In the genomic region with DNA sequence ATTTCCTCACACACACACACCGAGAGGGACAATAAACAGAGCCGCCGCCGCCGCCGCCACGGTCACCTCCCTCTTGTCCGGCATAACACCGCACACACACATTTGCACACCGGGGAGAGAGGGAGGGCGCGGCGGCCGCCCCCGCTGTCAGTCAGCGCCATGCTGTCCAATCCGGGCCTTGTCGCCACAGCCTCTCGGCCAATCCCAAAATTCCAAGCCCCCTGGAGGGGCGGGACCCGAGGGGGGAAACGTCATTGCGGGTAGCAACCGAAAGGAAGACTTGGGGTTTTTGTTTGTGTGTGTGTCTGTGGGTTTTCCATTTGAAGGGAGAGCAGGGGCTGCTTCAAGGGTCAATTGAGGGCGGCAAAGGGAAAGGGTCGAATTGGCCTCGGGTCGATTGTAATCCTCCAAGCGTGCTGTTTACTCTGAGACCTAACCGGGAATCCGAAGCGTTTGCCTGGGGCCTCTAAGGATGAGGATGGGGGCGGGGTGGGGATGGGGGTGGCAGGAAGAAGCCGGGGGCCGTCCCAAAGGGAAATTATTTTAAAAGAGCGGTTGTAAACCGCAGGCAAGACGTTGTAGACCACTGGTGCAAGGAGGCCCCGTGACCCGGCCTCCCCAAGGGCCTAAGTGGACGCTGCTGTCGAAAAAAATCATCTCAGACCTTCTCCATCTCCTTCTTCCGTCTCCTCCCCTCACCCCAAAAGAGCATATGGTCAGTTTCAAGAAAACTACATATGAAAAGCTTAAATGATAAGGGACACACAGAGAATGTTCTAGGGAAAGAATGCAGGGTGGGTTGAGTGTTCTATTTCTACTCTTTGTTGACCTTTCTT, we compare ENCODE assay signal across 8 cellular contexts. TPM values are rescaled to one million over a fixed set of nuclear protein-coding genes. Genes with fewer than 3 reads are reported as not detected.
A peak's percentile ranks its signal among the peaks of the same experiment; 100 is the strongest.
DNase-seq lines count a peak whose midpoint lies in the region; ATAC-seq and TF ChIP-seq lines count a peak whose summit lies in the region.

A gene with protein sequence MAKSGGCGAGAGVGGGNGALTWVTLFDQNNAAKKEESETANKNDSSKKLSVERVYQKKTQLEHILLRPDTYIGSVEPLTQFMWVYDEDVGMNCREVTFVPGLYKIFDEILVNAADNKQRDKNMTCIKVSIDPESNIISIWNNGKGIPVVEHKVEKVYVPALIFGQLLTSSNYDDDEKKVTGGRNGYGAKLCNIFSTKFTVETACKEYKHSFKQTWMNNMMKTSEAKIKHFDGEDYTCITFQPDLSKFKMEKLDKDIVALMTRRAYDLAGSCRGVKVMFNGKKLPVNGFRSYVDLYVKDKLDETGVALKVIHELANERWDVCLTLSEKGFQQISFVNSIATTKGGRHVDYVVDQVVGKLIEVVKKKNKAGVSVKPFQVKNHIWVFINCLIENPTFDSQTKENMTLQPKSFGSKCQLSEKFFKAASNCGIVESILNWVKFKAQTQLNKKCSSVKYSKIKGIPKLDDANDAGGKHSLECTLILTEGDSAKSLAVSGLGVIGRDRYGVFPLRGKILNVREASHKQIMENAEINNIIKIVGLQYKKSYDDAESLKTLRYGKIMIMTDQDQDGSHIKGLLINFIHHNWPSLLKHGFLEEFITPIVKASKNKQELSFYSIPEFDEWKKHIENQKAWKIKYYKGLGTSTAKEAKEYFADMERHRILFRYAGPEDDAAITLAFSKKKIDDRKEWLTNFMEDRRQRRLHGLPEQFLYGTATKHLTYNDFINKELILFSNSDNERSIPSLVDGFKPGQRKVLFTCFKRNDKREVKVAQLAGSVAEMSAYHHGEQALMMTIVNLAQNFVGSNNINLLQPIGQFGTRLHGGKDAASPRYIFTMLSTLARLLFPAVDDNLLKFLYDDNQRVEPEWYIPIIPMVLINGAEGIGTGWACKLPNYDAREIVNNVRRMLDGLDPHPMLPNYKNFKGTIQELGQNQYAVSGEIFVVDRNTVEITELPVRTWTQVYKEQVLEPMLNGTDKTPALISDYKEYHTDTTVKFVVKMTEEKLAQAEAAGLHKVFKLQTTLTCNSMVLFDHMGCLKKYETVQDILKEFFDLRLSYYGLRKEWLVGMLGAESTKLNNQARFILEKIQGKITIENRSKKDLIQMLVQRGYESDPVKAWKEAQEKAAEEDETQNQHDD (N-terminal part only) (minus strand): TSS at position 98 of the 836 bp plus-strand sequence. CDS start 610 bp downstream, outside the sequence.

- H3K27ac ChIP-seq in OCI-LY3 (ENCODE audit: low read length), result peak within 1 kb of the TSS; percentile 58

- peaks cover 30% of the 10 kb centered on the region for H3K27me3 ChIP-seq in OCI-LY3 (ENCODE audit: low read depth, low read length)

- peaks cover 35% of the 10 kb centered on the region for H4K20me1 ChIP-seq in OCI-LY3 (ENCODE audit: insufficient read depth, low read length)

- H3K9me3 ChIP-seq in OCI-LY3 (ENCODE audit: insufficient read depth, low read length), result no peaks in the 10 kb centered on the region

- DNase-seq in D341Med (ENCODE audit: low spot score) (peak; percentile 97), HuH-7 (ENCODE audit: low spot score) (peak; percentile 100), activated T-cell treated with anti-CD3 and anti-CD28 coated beads for 1 hour (ENCODE audit: low read depth) (peak; percentile 89), endothelial cell (ENCODE audit: low spot score) (peak; percentile 95), mesothelial cell of epicardium (ENCODE audit: low spot score in 2 of 2, unreplicated experiment in 2 of 2) (peak; percentile 89 to 96)
- peak; percentile 90 to 94 for DNase-seq in stimulated activated CD8-positive, alpha-beta memory T cell treated with anti-CD3 and anti-CD28 coated beads, Interleukin-15, amount 100 ng/mL, for 48 hours (ENCODE audit: low read depth in 2 of 2)

- H3K9me3 Mint-ChIP-seq in endothelial cell (ENCODE audit: unreplicated experiment) (no peaks in the 10 kb centered on the region), mesothelial cell of epicardium (no peaks in the 10 kb centered on the region)

- peak; percentile 90 for ATAC-seq in GM21515 (IDR thresholded peaks at IDR 0.05; ENCODE audit: unreplicated experiment)

- peak within 1 kb of the TSS; percentile 97 for H3K4me2 ChIP-seq in OCI-LY3 (ENCODE audit: low read length)

- TF ChIP-seq CTCF in OCI-LY3 (IDR thresholded peaks at IDR 0.05; ENCODE audit: low read depth, low read length) (no peak), endothelial cell (IDR thresholded peaks at IDR 0.05; ENCODE audit: unreplicated experiment) (no peak), mesothelial cell of epicardium (IDR thresholded peaks at IDR 0.05; ENCODE audit: unreplicated experiment) (no peak)

- peak within 1 kb of the TSS; percentile 76 for H3K9ac ChIP-seq in OCI-LY3 (ENCODE audit: low read length)

- H3K4me1 ChIP-seq in OCI-LY3 (ENCODE audit: low read length), result peaks cover 37% of the 10 kb centered on the region

- H2AFZ ChIP-seq in OCI-LY3 (ENCODE audit: low read depth, low read length), result peak within 1 kb of the TSS; percentile 69; the same call in 1 of the 2 replicates

- H3K27ac Mint-ChIP-seq in endothelial cell (ENCODE audit: unreplicated experiment), result peak within 1 kb of the TSS; percentile 98
- H3K27ac Mint-ChIP-seq in mesothelial cell of epicardium, result peak within 1 kb of the TSS; percentile 99

- H3K27me3 Mint-ChIP-seq in endothelial cell (ENCODE audit: unreplicated experiment) (peaks cover 22% of the 10 kb centered on the region), mesothelial cell of epicardium (ENCODE audit: low read depth) (no peaks in the 10 kb centered on the region)

- no peaks in the 10 kb centered on the region for H3K36me3 ChIP-seq in OCI-LY3 (replicated peaks; ENCODE audit: low read depth, low read length)

- peak within 1 kb of the TSS; percentile 91 for H3K4me3 ChIP-seq in OCI-LY3 (ENCODE audit: low read length)

- H3K79me2 ChIP-seq in OCI-LY3 (ENCODE audit: low read length), result peaks cover 46% of the 10 kb centered on the region

- H3K4me1 Mint-ChIP-seq in endothelial cell (ENCODE audit: unreplicated experiment) (peaks cover 43% of the 10 kb centered on the region), mesothelial cell of epicardium (peaks cover 46% of the 10 kb centered on the region)

- H3K4me3 Mint-ChIP-seq in endothelial cell (ENCODE audit: unreplicated experiment), result peak within 1 kb of the TSS; percentile 100
- H3K4me3 Mint-ChIP-seq in mesothelial cell of epicardium, result peak within 1 kb of the TSS; percentile 97

- peaks cover 10% of the 10 kb centered on the region for H3K36me3 Mint-ChIP-seq in endothelial cell (ENCODE audit: low read depth, unreplicated experiment)
- no peaks in the 10 kb centered on the region for H3K36me3 Mint-ChIP-seq in mesothelial cell of epicardium

RNA-seq across cellular contexts. Expression of the gene that starts here (rescaled TPM):
- 195 TPM for total RNA-seq in endothelial cell (ENCODE audit: unreplicated experiment)
- 194 to 203 TPM (median 203 TPM) in 3 replicates for total RNA-seq in mesothelial cell of epicardium

Comparison
In these comparisons a context has a peak if more than half of its experiments do, and no peak if none do; other contexts are left out.
1. Peak in every context shown above with its lines: DNase-seq, ATAC-seq, H3K4me3 ChIP-seq and H3K27ac ChIP-seq.